In genomic region chrX:48945517-48946348, GRCh38 we compare ENCODE assay signal across 8 cellular contexts. TPM values are rescaled to one million over a fixed set of nuclear protein-coding genes. Genes with fewer than 3 reads are reported as not detected.
DNase-seq lines count a peak whose midpoint lies in the region; ATAC-seq, FAIRE-seq and TF ChIP-seq lines count a peak whose summit lies in the region.

No MANE protein-coding gene starts in this region.

- ATAC-seq in pancreas, result peak; percentile 70 to 84 (median 80)
- no peak for ATAC-seq in stimulated activated memory B cell treated with anti-CD40 and anti-IgM and Interleukin-4, amounts not matched to agents 10 μg/mL and 1 μg/mL and 100 μg/mL, for 72 hours

- H3K9me3 Mint-ChIP-seq in stimulated activated memory B cell treated with anti-CD40 and anti-IgM and Interleukin-4, amounts not matched to agents 10 μg/mL and 1 μg/mL and 100 μg/mL, for 72 hours, result no peaks in the 10 kb centered on the region

- no peak overlapping the region for H3K27ac ChIP-seq in pancreas

- no peaks in the 10 kb centered on the region for H3K27me3 Mint-ChIP-seq in stimulated activated memory B cell treated with anti-CD40 and anti-IgM and Interleukin-4, amounts not matched to agents 10 μg/mL and 1 μg/mL and 100 μg/mL, for 72 hours

- no peaks in the 10 kb centered on the region for H3K36me3 ChIP-seq in pancreas

- H3K27me3 ChIP-seq in pancreas, result no peaks in the 10 kb centered on the region

- H3K27ac Mint-ChIP-seq in stimulated activated memory B cell treated with anti-CD40 and anti-IgM and Interleukin-4, amounts not matched to agents 10 μg/mL and 1 μg/mL and 100 μg/mL, for 72 hours, result no peak overlapping the region

- FAIRE-seq in GM12892 (lab: Jason Lieb, UNC) (peak; percentile 74), pancreas (lab: Jason Lieb, UNC) (peak; percentile 51)

- TF ChIP-seq CTCF in pancreas (IDR thresholded peaks at IDR 0.05), result peak; percentile 51 to 70 (median 68)

- peaks cover 49% of the 10 kb centered on the region for H3K4me1 Mint-ChIP-seq in stimulated activated memory B cell treated with anti-CD40 and anti-IgM and Interleukin-4, amounts not matched to agents 10 μg/mL and 1 μg/mL and 100 μg/mL, for 72 hours

- no peak overlapping the region for H3K4me3 Mint-ChIP-seq in stimulated activated memory B cell treated with anti-CD40 and anti-IgM and Interleukin-4, amounts not matched to agents 10 μg/mL and 1 μg/mL and 100 μg/mL, for 72 hours

- no peak for TF ChIP-seq POLR2A in GM12892 (IDR thresholded peaks at IDR 0.05; ENCODE audit: low read depth, low read length)

- peaks cover 20% of the 10 kb centered on the region for H3K36me3 Mint-ChIP-seq in stimulated activated memory B cell treated with anti-CD40 and anti-IgM and Interleukin-4, amounts not matched to agents 10 μg/mL and 1 μg/mL and 100 μg/mL, for 72 hours

- intact Hi-C loops in pancreas (cut with DNase I), result no loop called here

- DNase-seq in Ammon's horn (ENCODE audit: low spot score), result peak; percentile 36
- DNase-seq in GM12892 (ENCODE audit: insufficient read length), result no peak
- DNase-seq in NCI-H510A treated with DMSO at 0.1 percent for 48 hours (lab: John Stamatoyannopoulos, UW), result peak; percentile 3
- DNase-seq in activated T-helper 1 cell treated with Interleukin-2 at 50 U/mL for 16 hours (ENCODE audit: low read depth), result peak; percentile 24
- DNase-seq in fibroblast of the conjunctiva (ENCODE audit: low read depth), result peak; percentile 29
- DNase-seq in pancreas, result peak in 5 of 6 donors; percentile 20 to 68 (median 54)
- no peak for DNase-seq in COR-L47 (lab: John Stamatoyannopoulos, UW)

- no peaks in the 10 kb centered on the region for H3K9me3 ChIP-seq in pancreas

- no peak overlapping the region for H3K4me3 ChIP-seq in pancreas

- WGBS in pancreas, 2 donors, result 41% methylated on average over 8 of the region's 8 CpGs

- peaks cover 0 to 3% (median 0%) of the 10 kb centered on the region in 3 donors for H3K4me1 ChIP-seq in pancreas

RNA-seq across cellular contexts. Expression of gene OTUD5, which starts 11.7 kb away (rescaled TPM):
- 34.2 TPM for polyA plus RNA-seq in GM12892 (2012; ENCODE audit: missing spikeins)
- 10 to 100 TPM; 14.2 to 28.7 (median 17.9) TPM for total RNA-seq in pancreas
- 10 to 100 TPM; 32.5 to 34.3 TPM for polyA plus RNA-seq in pancreas

RNA-seq across cellular contexts. Expression of gene KCND1, which starts 25.9 kb away (rescaled TPM):
- polyA plus RNA-seq in GM12892 (2012; ENCODE audit: missing spikeins), result 0.68 TPM
- total RNA-seq in pancreas, result 1 to 10 TPM in 2 of 6 donors, under 1 TPM in 4; 0.12 to 1.7 (median 0.68) TPM
- polyA plus RNA-seq in pancreas, result 1 to 10 TPM in 1 of 2 donors, under 1 TPM in 1; 0.84 to 1.3 TPM

RNA-seq across cellular contexts. Expression of gene PIM2, which starts 26.9 kb away (rescaled TPM):
- 175 TPM for polyA plus RNA-seq in GM12892 (2012; ENCODE audit: missing spikeins)
- 1 to 10 TPM; 1.3 to 8.6 (median 2.4) TPM for total RNA-seq in pancreas
- polyA plus RNA-seq in pancreas, result 1 to 10 TPM; 2.8 to 8.2 TPM

RNA-seq across cellular contexts. Expression of gene SLC35A2, which starts 34.3 kb away (rescaled TPM):
- 8.3 TPM for polyA plus RNA-seq in GM12892 (2012; ENCODE audit: missing spikeins)
- 10 to 100 TPM in 5 of 6 donors, 1 to 10 TPM in 1; 9.9 to 20.6 (median 14.6) TPM for total RNA-seq in pancreas
- polyA plus RNA-seq in pancreas, result 10 to 100 TPM in 1 of 2 donors, 1 to 10 TPM in 1; 7.1 to 16.0 TPM

RNA-seq across cellular contexts. Expression of gene PQBP1, which starts 48.0 kb away (rescaled TPM):
- 67.7 TPM for polyA plus RNA-seq in GM12892 (2012; ENCODE audit: missing spikeins)
- 10 to 100 TPM; 36.4 to 66.5 (median 49.3) TPM for total RNA-seq in pancreas
- 100 to 1,000 TPM; 108 to 112 TPM for polyA plus RNA-seq in pancreas

Comparison
In these comparisons a context has a peak if more than half of its experiments do, and no peak if none do; other contexts are left out.
1. DNase-seq: peak in Ammon's horn (single experiment), NCI-H510A treated with DMSO at 0.1 percent for 48 hours (single experiment), activated T-helper 1 cell treated with Interleukin-2 at 50 U/mL for 16 hours (single experiment), fibroblast of the conjunctiva (single experiment) and pancreas (5 of 6); none in GM12892 (single experiment) and COR-L47 (single experiment).